Comparison of ENCODE assay signal across 2 cellular contexts in the genomic region with DNA sequence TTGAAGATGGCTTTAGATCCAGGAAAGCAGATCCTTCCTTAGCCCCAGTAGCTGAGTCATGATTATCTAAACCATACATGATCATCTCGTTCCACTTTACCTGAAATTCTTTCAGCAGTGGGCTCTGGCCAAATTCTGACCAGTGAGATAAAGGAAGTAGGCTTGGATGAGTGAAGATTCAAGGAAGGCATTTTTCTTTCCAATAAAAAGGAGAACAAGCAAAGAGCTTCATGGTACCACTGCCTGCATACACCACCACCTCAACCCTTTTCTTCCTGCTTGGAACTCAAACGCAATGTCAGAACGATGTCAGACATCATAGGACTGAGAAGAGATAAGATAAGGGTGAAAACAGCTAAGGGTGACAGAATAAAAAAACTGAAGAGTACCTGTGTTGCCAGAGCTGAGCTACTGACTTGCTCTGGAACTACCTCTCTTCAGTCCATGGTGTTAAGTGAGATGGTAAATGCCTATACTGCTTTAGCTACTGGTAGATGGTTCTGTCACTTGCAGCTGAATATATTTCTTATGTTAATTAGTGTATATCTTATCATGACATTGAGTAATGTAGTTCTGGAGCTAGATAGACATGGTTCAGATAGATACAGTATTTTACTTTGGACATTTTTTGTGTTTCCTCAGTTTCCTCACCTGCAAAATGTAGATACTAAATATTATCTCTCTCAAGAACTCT.
A peak's percentile ranks its signal among the peaks of the same experiment; 100 is the strongest.
TF ChIP-seq lines count a peak whose summit lies in the region.

No MANE protein-coding gene starts in this region.

TF ChIP-seq in GM23338, 12 proteins besides CTCF, POLR2A, EP300 and RAD21 (continued from another document):
- no peak for TF ChIP-seq CREB1 (CRISPR knock-in tag; IDR thresholded peaks at IDR 0.05; ENCODE audit: low read depth)
- no peak for TF ChIP-seq NANOG (IDR thresholded peaks at IDR 0.05; ENCODE audit: borderline replicate concordance)
- no peak for TF ChIP-seq ZNF331 (CRISPR knock-in tag; IDR thresholded peaks at IDR 0.05; ENCODE audit: low read depth)
- TF ChIP-seq JUNB (IDR thresholded peaks at IDR 0.05; ENCODE audit: unreplicated experiment): no peak

TF ChIP-seq in K562, 482 proteins besides CTCF, POLR2A, EP300 and RAD21 (continued from another document and continues in another):
- TF ChIP-seq, protein P1, sequence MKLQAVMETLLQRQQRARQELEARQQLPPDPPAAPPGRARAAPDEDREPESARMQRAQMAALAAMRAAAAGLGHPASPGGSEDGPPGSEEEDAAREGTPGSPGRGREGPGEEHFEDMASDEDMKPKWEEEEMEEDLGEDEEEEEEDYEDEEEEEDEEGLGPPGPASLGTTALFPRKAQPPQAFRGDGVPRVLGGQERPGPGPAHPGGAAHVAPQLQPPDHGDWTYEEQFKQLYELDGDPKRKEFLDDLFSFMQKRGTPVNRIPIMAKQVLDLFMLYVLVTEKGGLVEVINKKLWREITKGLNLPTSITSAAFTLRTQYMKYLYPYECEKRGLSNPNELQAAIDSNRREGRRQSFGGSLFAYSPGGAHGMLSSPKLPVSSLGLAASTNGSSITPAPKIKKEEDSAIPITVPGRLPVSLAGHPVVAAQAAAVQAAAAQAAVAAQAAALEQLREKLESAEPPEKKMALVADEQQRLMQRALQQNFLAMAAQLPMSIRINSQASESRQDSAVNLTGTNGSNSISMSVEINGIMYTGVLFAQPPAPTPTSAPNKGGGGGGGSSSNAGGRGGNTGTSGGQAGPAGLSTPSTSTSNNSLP (IDR thresholded peaks at IDR 0.05; ENCODE audit: borderline replicate concordance, low read depth, low read length): 0 out of 2 replicates have a peak, but pooled peaks have one; percentile 37
- TF ChIP-seq RBM34 (IDR thresholded peaks at IDR 0.05; ENCODE audit: borderline replicate concordance, insufficient read depth, low read length) (no peak), SMC3 (conservative IDR thresholded peaks at IDR 0.05; ENCODE audit: insufficient read depth, low read depth, low read length) (no peak), KDM1A (IDR thresholded peaks at IDR 0.05) (0 out of 4 replicates have a peak, but pooled peaks of 1 of the 2 experiments have one; percentile 23), PTBP1 (IDR thresholded peaks at IDR 0.05; ENCODE audit: low read depth, low read length) (no peak), GABPA (tag; conservative IDR thresholded peaks at IDR 0.05; ENCODE audit: low read depth) (0 out of 2 replicates have a peak, but pooled peaks have one; percentile 14), HDAC1 (IDR thresholded peaks at IDR 0.05) (peak in 1 of 2 experiments; percentile 39; a peak in 1 of 4 replicates), BDP1 (IDR thresholded peaks at IDR 0.05; ENCODE audit: insufficient read depth, insufficient read length) (no peak), ZNF316 (IDR thresholded peaks at IDR 0.05) (peak; percentile 88), TCF7 (IDR thresholded peaks at IDR 0.05; ENCODE audit: borderline replicate concordance) (no peak), MEF2A (IDR thresholded peaks at IDR 0.05; ENCODE audit: control insufficient read depth, low read depth, low read length) (no peak), ZNF766 (CRISPR knock-in tag; conservative IDR thresholded peaks at IDR 0.05) (peak; percentile 85; the same call in 1 of the 2 replicates), RBM17 (IDR thresholded peaks at IDR 0.05; ENCODE audit: borderline replicate concordance, low read depth, low read length) (no peak), RCOR1 (IDR thresholded peaks at IDR 0.05; ENCODE audit: borderline replicate concordance in 1 of 2, low read depth in 2 of 2, low read length in 2 of 2) (peak in 1 of 2 experiments; percentile 47; a peak in 1 of 4 replicates), TCF3 (CRISPR knock-in tag; IDR thresholded peaks at IDR 0.05) (peak; percentile 65), ZC3H11A (IDR thresholded peaks at IDR 0.05; ENCODE audit: low read depth, low read length) (no peak), CTBP1 (IDR thresholded peaks at IDR 0.05; ENCODE audit: borderline replicate concordance) (peak; percentile 94), NCOR1 (IDR thresholded peaks at IDR 0.05) (0 out of 2 replicates have a peak, but pooled peaks have one; percentile 14), FOSL1 (tag; conservative IDR thresholded peaks at IDR 0.05) (peak; percentile 80), CCAR2 (IDR thresholded peaks at IDR 0.05; ENCODE audit: low read depth, low read length) (no peak), SMAD1 (IDR thresholded peaks at IDR 0.05; ENCODE audit: low read depth, low read length, partially characterized antibody) (no peak), MEF2D (tag; conservative IDR thresholded peaks at IDR 0.05; ENCODE audit: low read depth) (no peak), C11orf30 (IDR thresholded peaks at IDR 0.05; ENCODE audit: low read depth) (peak; percentile 91)
- TF ChIP-seq, protein P2, sequence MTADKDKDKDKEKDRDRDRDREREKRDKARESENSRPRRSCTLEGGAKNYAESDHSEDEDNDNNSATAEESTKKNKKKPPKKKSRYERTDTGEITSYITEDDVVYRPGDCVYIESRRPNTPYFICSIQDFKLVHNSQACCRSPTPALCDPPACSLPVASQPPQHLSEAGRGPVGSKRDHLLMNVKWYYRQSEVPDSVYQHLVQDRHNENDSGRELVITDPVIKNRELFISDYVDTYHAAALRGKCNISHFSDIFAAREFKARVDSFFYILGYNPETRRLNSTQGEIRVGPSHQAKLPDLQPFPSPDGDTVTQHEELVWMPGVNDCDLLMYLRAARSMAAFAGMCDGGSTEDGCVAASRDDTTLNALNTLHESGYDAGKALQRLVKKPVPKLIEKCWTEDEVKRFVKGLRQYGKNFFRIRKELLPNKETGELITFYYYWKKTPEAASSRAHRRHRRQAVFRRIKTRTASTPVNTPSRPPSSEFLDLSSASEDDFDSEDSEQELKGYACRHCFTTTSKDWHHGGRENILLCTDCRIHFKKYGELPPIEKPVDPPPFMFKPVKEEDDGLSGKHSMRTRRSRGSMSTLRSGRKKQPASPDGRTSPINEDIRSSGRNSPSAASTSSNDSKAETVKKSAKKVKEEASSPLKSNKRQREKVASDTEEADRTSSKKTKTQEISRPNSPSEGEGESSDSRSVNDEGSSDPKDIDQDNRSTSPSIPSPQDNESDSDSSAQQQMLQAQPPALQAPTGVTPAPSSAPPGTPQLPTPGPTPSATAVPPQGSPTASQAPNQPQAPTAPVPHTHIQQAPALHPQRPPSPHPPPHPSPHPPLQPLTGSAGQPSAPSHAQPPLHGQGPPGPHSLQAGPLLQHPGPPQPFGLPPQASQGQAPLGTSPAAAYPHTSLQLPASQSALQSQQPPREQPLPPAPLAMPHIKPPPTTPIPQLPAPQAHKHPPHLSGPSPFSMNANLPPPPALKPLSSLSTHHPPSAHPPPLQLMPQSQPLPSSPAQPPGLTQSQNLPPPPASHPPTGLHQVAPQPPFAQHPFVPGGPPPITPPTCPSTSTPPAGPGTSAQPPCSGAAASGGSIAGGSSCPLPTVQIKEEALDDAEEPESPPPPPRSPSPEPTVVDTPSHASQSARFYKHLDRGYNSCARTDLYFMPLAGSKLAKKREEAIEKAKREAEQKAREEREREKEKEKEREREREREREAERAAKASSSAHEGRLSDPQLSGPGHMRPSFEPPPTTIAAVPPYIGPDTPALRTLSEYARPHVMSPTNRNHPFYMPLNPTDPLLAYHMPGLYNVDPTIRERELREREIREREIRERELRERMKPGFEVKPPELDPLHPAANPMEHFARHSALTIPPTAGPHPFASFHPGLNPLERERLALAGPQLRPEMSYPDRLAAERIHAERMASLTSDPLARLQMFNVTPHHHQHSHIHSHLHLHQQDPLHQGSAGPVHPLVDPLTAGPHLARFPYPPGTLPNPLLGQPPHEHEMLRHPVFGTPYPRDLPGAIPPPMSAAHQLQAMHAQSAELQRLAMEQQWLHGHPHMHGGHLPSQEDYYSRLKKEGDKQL (CRISPR knock-in tag; IDR thresholded peaks at IDR 0.05; ENCODE audit: borderline replicate concordance): no peak
- TF ChIP-seq, protein P3, sequence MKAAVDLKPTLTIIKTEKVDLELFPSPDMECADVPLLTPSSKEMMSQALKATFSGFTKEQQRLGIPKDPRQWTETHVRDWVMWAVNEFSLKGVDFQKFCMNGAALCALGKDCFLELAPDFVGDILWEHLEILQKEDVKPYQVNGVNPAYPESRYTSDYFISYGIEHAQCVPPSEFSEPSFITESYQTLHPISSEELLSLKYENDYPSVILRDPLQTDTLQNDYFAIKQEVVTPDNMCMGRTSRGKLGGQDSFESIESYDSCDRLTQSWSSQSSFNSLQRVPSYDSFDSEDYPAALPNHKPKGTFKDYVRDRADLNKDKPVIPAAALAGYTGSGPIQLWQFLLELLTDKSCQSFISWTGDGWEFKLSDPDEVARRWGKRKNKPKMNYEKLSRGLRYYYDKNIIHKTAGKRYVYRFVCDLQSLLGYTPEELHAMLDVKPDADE (conservative IDR thresholded peaks at IDR 0.05; ENCODE audit: control insufficient read depth, low read depth, low read length): no peak
- TF ChIP-seq, protein P4, sequence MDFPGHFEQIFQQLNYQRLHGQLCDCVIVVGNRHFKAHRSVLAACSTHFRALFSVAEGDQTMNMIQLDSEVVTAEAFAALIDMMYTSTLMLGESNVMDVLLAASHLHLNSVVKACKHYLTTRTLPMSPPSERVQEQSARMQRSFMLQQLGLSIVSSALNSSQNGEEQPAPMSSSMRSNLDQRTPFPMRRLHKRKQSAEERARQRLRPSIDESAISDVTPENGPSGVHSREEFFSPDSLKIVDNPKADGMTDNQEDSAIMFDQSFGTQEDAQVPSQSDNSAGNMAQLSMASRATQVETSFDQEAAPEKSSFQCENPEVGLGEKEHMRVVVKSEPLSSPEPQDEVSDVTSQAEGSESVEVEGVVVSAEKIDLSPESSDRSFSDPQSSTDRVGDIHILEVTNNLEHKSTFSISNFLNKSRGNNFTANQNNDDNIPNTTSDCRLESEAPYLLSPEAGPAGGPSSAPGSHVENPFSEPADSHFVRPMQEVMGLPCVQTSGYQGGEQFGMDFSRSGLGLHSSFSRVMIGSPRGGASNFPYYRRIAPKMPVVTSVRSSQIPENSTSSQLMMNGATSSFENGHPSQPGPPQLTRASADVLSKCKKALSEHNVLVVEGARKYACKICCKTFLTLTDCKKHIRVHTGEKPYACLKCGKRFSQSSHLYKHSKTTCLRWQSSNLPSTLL (IDR thresholded peaks at IDR 0.05): no peak
- TF ChIP-seq, protein P5, sequence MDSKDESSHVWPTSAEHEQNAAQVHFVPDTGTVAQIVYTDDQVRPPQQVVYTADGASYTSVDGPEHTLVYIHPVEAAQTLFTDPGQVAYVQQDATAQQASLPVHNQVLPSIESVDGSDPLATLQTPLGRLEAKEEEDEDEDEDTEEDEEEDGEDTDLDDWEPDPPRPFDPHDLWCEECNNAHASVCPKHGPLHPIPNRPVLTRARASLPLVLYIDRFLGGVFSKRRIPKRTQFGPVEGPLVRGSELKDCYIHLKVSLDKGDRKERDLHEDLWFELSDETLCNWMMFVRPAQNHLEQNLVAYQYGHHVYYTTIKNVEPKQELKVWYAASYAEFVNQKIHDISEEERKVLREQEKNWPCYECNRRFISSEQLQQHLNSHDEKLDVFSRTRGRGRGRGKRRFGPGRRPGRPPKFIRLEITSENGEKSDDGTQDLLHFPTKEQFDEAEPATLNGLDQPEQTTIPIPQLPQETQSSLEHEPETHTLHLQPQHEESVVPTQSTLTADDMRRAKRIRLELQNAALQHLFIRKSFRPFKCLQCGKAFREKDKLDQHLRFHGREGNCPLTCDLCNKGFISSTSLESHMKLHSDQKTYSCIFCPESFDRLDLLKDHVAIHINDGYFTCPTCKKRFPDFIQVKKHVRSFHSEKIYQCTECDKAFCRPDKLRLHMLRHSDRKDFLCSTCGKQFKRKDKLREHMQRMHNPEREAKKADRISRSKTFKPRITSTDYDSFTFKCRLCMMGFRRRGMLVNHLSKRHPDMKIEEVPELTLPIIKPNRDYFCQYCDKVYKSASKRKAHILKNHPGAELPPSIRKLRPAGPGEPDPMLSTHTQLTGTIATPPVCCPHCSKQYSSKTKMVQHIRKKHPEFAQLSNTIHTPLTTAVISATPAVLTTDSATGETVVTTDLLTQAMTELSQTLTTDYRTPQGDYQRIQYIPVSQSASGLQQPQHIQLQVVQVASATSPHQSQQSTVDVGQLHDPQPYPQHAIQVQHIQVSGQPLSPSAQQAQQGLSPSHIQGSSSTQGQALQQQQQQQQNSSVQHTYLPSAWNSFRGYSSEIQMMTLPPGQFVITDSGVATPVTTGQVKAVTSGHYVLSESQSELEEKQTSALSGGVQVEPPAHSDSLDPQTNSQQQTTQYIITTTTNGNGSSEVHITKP (IDR thresholded peaks at IDR 0.05; ENCODE audit: partially characterized antibody): peak; percentile 34
- TF ChIP-seq, protein P6, sequence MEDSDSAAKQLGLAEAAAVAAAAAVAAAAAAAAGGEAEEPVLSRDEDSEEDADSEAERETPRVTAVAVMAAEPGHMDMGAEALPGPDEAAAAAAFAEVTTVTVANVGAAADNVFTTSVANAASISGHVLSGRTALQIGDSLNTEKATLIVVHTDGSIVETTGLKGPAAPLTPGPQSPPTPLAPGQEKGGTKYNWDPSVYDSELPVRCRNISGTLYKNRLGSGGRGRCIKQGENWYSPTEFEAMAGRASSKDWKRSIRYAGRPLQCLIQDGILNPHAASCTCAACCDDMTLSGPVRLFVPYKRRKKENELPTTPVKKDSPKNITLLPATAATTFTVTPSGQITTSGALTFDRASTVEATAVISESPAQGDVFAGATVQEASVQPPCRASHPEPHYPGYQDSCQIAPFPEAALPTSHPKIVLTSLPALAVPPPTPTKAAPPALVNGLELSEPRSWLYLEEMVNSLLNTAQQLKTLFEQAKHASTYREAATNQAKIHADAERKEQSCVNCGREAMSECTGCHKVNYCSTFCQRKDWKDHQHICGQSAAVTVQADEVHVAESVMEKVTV (CRISPR knock-in tag; IDR thresholded peaks at IDR 0.05): no peak
- TF ChIP-seq, protein P7, sequence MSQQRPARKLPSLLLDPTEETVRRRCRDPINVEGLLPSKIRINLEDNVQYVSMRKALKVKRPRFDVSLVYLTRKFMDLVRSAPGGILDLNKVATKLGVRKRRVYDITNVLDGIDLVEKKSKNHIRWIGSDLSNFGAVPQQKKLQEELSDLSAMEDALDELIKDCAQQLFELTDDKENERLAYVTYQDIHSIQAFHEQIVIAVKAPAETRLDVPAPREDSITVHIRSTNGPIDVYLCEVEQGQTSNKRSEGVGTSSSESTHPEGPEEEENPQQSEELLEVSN (IDR thresholded peaks at IDR 0.05; ENCODE audit: borderline replicate concordance in 1 of 2, extremely low read depth in 1 of 2, insufficient read depth in 1 of 2, insufficient read length in 1 of 2, low read depth in 1 of 2, low read length in 1 of 2, poor library complexity in 1 of 2, severe bottlenecking in 1 of 2): no peak
- TF ChIP-seq, protein P8, sequence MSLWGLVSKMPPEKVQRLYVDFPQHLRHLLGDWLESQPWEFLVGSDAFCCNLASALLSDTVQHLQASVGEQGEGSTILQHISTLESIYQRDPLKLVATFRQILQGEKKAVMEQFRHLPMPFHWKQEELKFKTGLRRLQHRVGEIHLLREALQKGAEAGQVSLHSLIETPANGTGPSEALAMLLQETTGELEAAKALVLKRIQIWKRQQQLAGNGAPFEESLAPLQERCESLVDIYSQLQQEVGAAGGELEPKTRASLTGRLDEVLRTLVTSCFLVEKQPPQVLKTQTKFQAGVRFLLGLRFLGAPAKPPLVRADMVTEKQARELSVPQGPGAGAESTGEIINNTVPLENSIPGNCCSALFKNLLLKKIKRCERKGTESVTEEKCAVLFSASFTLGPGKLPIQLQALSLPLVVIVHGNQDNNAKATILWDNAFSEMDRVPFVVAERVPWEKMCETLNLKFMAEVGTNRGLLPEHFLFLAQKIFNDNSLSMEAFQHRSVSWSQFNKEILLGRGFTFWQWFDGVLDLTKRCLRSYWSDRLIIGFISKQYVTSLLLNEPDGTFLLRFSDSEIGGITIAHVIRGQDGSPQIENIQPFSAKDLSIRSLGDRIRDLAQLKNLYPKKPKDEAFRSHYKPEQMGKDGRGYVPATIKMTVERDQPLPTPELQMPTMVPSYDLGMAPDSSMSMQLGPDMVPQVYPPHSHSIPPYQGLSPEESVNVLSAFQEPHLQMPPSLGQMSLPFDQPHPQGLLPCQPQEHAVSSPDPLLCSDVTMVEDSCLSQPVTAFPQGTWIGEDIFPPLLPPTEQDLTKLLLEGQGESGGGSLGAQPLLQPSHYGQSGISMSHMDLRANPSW (CRISPR knock-in tag; IDR thresholded peaks at IDR 0.05): no peak
